14 cellular contexts compared by ENCODE assay signal in genomic region chr21:38310619-38311018, GRCh38. TPM values are rescaled to one million over a fixed set of nuclear protein-coding genes. Genes with fewer than 3 reads are reported as not detected.
A peak's percentile ranks its signal among the peaks of the same experiment; 100 is the strongest.
DNase-seq lines count a peak whose midpoint lies in the region; ATAC-seq and TF ChIP-seq lines count a peak whose summit lies in the region.
"Had no signal": no experiment of that assay in that cellular context is flagged by ENCODE, and none has a peak within 500 bp of the region (broad histone marks: within the 10 kb centered on the region; RNA-seq: fewer than 3 reads in every experiment).

No MANE protein-coding gene starts in this region.

- peak overlapping the region; percentile 79 to 94 (median 92) for H3K27ac ChIP-seq in thyroid gland

- no peaks in the 10 kb centered on the region for H3K36me3 ChIP-seq in thyroid gland

- TF ChIP-seq CTCF in fibroblast of the aortic adventitia (IDR thresholded peaks at IDR 0.05; ENCODE audit: insufficient read depth, low read length) (no peak), thyroid gland (IDR thresholded peaks at IDR 0.05) (no peak)

- DNase-seq in SIG-M5 treated with dmso at 0.1 percent for 504 hours (lab: John Stamatoyannopoulos, UW; ENCODE audit: unreplicated experiment) (peak; percentile 70), SIG-M5 (lab: John Stamatoyannopoulos, UW) (no peak), NOMO-1 treated with dmso at 0.1 percent for 144 hours (lab: John Stamatoyannopoulos, UW; ENCODE audit: unreplicated experiment) (peak; percentile 68), fibroblast of the aortic adventitia (ENCODE audit: low read depth) (peak; percentile 76), thyroid gland (peak; percentile 38 to 52), SKM-1 treated with dmso at 0.1 percent for 144 hours (lab: John Stamatoyannopoulos, UW; ENCODE audit: unreplicated experiment) (no peak), NCI-H526 treated with DMSO at 0.1 percent for 48 hours (lab: John Stamatoyannopoulos, UW) (no peak)
- DNase-seq: activated CD8-positive, alpha-beta T cell treated with anti-CD3 and anti-CD28 coated beads, Interleukin-2, amount 10 ng/mL, durations not matched to agents 7 days and 5 days; activated naive CD8-positive, alpha-beta T cell treated with anti-CD3 and anti-CD28 coated beads for 36 hours; effector CD8-positive, alpha-beta T cell; T-cell had no signal

- ATAC-seq in GM21825 (IDR thresholded peaks at IDR 0.05; ENCODE audit: unreplicated experiment), result no peak
- ATAC-seq: activated CD8-positive, alpha-beta T cell treated with anti-CD3 and anti-CD28 coated beads, Interleukin-2, amount 10 ng/mL, durations not matched to agents 7 days and 5 days; GM23338; T-cell had no signal

- peaks cover 43 to 63% of the 10 kb centered on the region in 2 donors for H3K4me1 ChIP-seq in thyroid gland

- no peak for TF ChIP-seq POLR2A in thyroid gland (IDR thresholded peaks at IDR 0.05)

- intact Hi-C loops in thyroid gland (cut with DNase I), result no loop called here

- no peaks in the 10 kb centered on the region for H3K27me3 ChIP-seq in thyroid gland

- no peaks in the 10 kb centered on the region for H3K9me3 ChIP-seq in thyroid gland

- no peak overlapping the region for H3K4me3 ChIP-seq in fibroblast of the aortic adventitia (ENCODE audit: low read depth, low read length)
- no peak overlapping the region for H3K4me3 ChIP-seq in thyroid gland (replicated peaks in 1 of 3)
- H3K4me3 ChIP-seq: GM23338 had no signal

- 36 to 47% methylated on average over 3 of the region's 3 CpGs for WGBS in thyroid gland, 2 donors

RNA-seq across cellular contexts. Expression of gene KCNJ15, which starts 53.8 kb away (rescaled TPM):
- total RNA-seq in fibroblast of the aortic adventitia (ENCODE audit: low replicate concordance) (0.36 TPM in 1 of 2 replicates, not detected in the other), thyroid gland (10 to 100 TPM; 29.2 to 71.2 (median 59.5) TPM)
- total RNA-seq: activated CD8-positive, alpha-beta T cell treated with anti-CD3 and anti-CD28 coated beads, Interleukin-2, amount 10 ng/mL, durations not matched to agents 7 days and 5 days; GM23338; NCI-H460 had no signal

Comparison
In these comparisons a context has a peak if more than half of its experiments do, and no peak if none do; other contexts are left out.
1. DNase-seq: peak in SIG-M5 treated with dmso at 0.1 percent for 504 hours (single experiment), NOMO-1 treated with dmso at 0.1 percent for 144 hours (single experiment), fibroblast of the aortic adventitia (single experiment) and thyroid gland (2 of 2); none in SIG-M5 (single experiment), SKM-1 treated with dmso at 0.1 percent for 144 hours (single experiment) and NCI-H526 treated with DMSO at 0.1 percent for 48 hours (single experiment).
2. RNA of gene KCNJ15, which starts 53.8 kb away (total RNA-seq): 29.2 to 71.2 TPM in thyroid gland; 0.36 TPM in fibroblast of the aortic adventitia; every median in the first group is over 10 times any median in the second.